13 cellular contexts compared by ENCODE assay signal in the genomic region with DNA sequence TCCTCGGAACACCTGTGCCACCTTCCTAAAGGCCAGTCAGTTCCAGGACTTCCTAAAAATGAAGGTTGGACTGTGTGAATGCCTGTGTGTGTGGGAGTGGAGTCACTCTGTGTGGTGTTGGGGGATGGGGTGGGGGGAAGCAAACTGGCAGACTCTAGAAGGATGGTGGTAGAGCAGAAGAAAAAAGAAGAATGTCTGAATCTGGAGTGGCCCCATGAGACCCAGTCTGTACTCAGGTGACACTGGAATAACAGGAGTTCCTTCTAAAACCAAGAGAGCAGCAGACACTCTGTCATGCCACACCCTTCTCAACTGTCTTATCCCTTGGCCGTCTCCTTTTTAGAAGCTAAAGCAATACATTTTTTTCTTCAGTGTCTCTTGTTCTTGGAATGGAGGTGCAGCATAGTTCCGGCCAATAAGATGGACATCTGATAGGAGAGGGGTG.
DNase-seq lines count a peak whose midpoint lies in the region; ATAC-seq and TF ChIP-seq lines count a peak whose summit lies in the region.
"Had no signal": no experiment of that assay in that cellular context is flagged by ENCODE, and none has a peak within 500 bp of the region (broad histone marks: within the 10 kb centered on the region; RNA-seq: fewer than 3 reads in every experiment).

No MANE protein-coding gene starts in this region.

- TF ChIP-seq EP300 in tibial nerve (IDR thresholded peaks at IDR 0.05): no peak

- 77 to 79% methylated on average over 3 of the region's 3 CpGs for WGBS in tibial nerve, 2 donors

- ATAC-seq in activated T-cell treated with anti-CD3 and anti-CD28 coated beads, Interleukin-2, amount 50 U/mL, for 4 hours: no peak
- ATAC-seq in T-cell (replicated peaks in 1 of 4) (no peak), HG02623 (IDR thresholded peaks at IDR 0.05; ENCODE audit: unreplicated experiment) (no peak)

- TF ChIP-seq POLR2A in tibial nerve (IDR thresholded peaks at IDR 0.05): no peak

- H3K4me1 ChIP-seq in fibroblast of lung (ENCODE audit: control insufficient read depth, extremely low read depth, insufficient read depth, low read length) (peaks cover 39% of the 10 kb centered on the region), tibial nerve (peaks cover 0 to 84% (median 53%) of the 10 kb centered on the region in 4 donors), MM.1S (ENCODE audit: low read length) (peaks cover 52% of the 10 kb centered on the region)

- peaks cover 93% of the 10 kb centered on the region for H3K4me1 Mint-ChIP-seq in activated T-cell treated with anti-CD3 and anti-CD28 coated beads, Interleukin-2, amount 50 U/mL, for 24 hours (ENCODE audit: low read depth)
- H3K4me1 Mint-ChIP-seq in activated T-cell treated with anti-CD3 and anti-CD28 coated beads, Interleukin-2, amount 50 U/mL, for 4 hours (ENCODE audit: low read depth): peaks cover 93% of the 10 kb centered on the region
- H3K4me1 Mint-ChIP-seq in T-cell: peaks cover 91 to 95% (median 94%) of the 10 kb centered on the region in 3 donors

- peaks cover 25% of the 10 kb centered on the region for H3K79me2 ChIP-seq in fibroblast of lung (ENCODE audit: control insufficient read depth, insufficient read depth, low read length)
- H3K79me2 ChIP-seq in MM.1S (ENCODE audit: low read length): peaks cover 66% of the 10 kb centered on the region

- H3K4me2 ChIP-seq in fibroblast of lung (ENCODE audit: extremely low read depth, insufficient read depth, low read length) (no peak overlapping the region), MM.1S (ENCODE audit: low read depth, low read length) (no peak overlapping the region)

- no peaks in the 10 kb centered on the region for H3K9me3 Mint-ChIP-seq in activated T-cell treated with anti-CD3 and anti-CD28 coated beads, Interleukin-2, amount 50 U/mL, for 24 hours
- no peaks in the 10 kb centered on the region for H3K9me3 Mint-ChIP-seq in activated T-cell treated with anti-CD3 and anti-CD28 coated beads, Interleukin-2, amount 50 U/mL, for 4 hours
- no peaks in the 10 kb centered on the region for H3K9me3 Mint-ChIP-seq in T-cell

- no peaks in the 10 kb centered on the region for H3K9me3 ChIP-seq in fibroblast of lung (ENCODE audit: control insufficient read depth, insufficient read depth, low read depth, low read length)
- no peaks in the 10 kb centered on the region for H3K9me3 ChIP-seq in tibial nerve
- no peaks in the 10 kb centered on the region for H3K9me3 ChIP-seq in MM.1S (replicated peaks; ENCODE audit: insufficient read depth, low read length)

- H4K20me1 ChIP-seq in fibroblast of lung (ENCODE audit: control insufficient read depth, extremely low read depth, insufficient read depth, low read length) (no peaks in the 10 kb centered on the region), MM.1S (ENCODE audit: insufficient read depth, low read length) (no peaks in the 10 kb centered on the region)

- peak overlapping the region; percentile 94 for H3K27ac Mint-ChIP-seq in activated T-cell treated with anti-CD3 and anti-CD28 coated beads, Interleukin-2, amount 50 U/mL, for 24 hours
- peak overlapping the region; percentile 100 for H3K27ac Mint-ChIP-seq in T-cell

- H3K27ac ChIP-seq in fibroblast of lung (ENCODE audit: insufficient read depth, low read length): peak overlapping the region; percentile 6
- peak overlapping the region in 3 of 4 donors; percentile 67 to 69 (median 67) for H3K27ac ChIP-seq in tibial nerve
- H3K27ac ChIP-seq in MM.1S (ENCODE audit: low read length): no peak overlapping the region

- DNase-seq in activated T-cell treated with anti-CD3 and anti-CD28 coated beads, Interleukin-2, amount 50 U/mL, for 24 hours: no peak
- no peak for DNase-seq in activated T-cell treated with anti-CD3 and anti-CD28 coated beads, Interleukin-2, amount 50 U/mL, for 4 hours
- DNase-seq in T-cell (no peak), fibroblast of lung (ENCODE audit: low read depth in 2 of 2) (no peak), tibial nerve (ENCODE audit: low spot score in 2 of 2) (no peak), MM.1S (no peak), activated gamma-delta T cell (lab: John Stamatoyannopoulos, UW) (no peak)
- DNase-seq: kidney; NCI-H774; occipital lobe; stimulated activated CD4-positive, alpha-beta T cell treated with anti-CD3 and anti-CD28 coated beads, Interleukin-2, amount 100 ng/mL, for 48 hours; T1000 had no signal

- no peaks in the 10 kb centered on the region for H3K36me3 ChIP-seq in fibroblast of lung (ENCODE audit: control insufficient read depth, insufficient read depth, low read length)
- no peaks in the 10 kb centered on the region for H3K36me3 ChIP-seq in tibial nerve
- H3K36me3 ChIP-seq in MM.1S (replicated peaks; ENCODE audit: insufficient read depth, low read length): no peaks in the 10 kb centered on the region

- peaks cover 26% of the 10 kb centered on the region for H3F3A ChIP-seq in MM.1S (ENCODE audit: insufficient read depth, low read length)

- H3K27me3 Mint-ChIP-seq in activated T-cell treated with anti-CD3 and anti-CD28 coated beads, Interleukin-2, amount 50 U/mL, for 24 hours: no peaks in the 10 kb centered on the region
- no peaks in the 10 kb centered on the region for H3K27me3 Mint-ChIP-seq in activated T-cell treated with anti-CD3 and anti-CD28 coated beads, Interleukin-2, amount 50 U/mL, for 4 hours (ENCODE audit: low read depth)
- no peaks in the 10 kb centered on the region for H3K27me3 Mint-ChIP-seq in T-cell

- CTCF ChIA-PET in T-cell (lab: Charles Lee): interaction anchor here in 1 of 2 donors (0.7 kb wide), 2 partner anchors 78 to 83 kb away, joined by 3 to 4 read pairs; partner anchors contain the start of gene MAML2

- H3K9me2 ChIP-seq in MM.1S (replicated peaks; ENCODE audit: insufficient read depth, low read length): no peaks in the 10 kb centered on the region

- H3K36me3 Mint-ChIP-seq in activated T-cell treated with anti-CD3 and anti-CD28 coated beads, Interleukin-2, amount 50 U/mL, for 24 hours (ENCODE audit: low read depth): peaks cover 54% of the 10 kb centered on the region
- peaks cover 25% of the 10 kb centered on the region for H3K36me3 Mint-ChIP-seq in activated T-cell treated with anti-CD3 and anti-CD28 coated beads, Interleukin-2, amount 50 U/mL, for 4 hours (ENCODE audit: insufficient read depth)
- H3K36me3 Mint-ChIP-seq in T-cell: peaks cover 12% of the 10 kb centered on the region

- H2AFZ ChIP-seq in fibroblast of lung (ENCODE audit: low read length) (no peak overlapping the region), MM.1S (ENCODE audit: low read length) (no peak overlapping the region)

- H3K4me3 ChIP-seq in fibroblast of lung (replicated peaks in 1 of 4; ENCODE audit: control extremely low read depth in 1 of 4, insufficient read depth in 1 of 4, low read depth in 3 of 4, low read length in 4 of 4) (no peak overlapping the region), tibial nerve (no peak overlapping the region), MM.1S (ENCODE audit: low read length) (no peak overlapping the region)

- H3K27me3 ChIP-seq in fibroblast of lung (ENCODE audit: control insufficient read depth, insufficient read depth, low read length): no peaks in the 10 kb centered on the region
- H3K27me3 ChIP-seq in tibial nerve: no peaks in the 10 kb centered on the region
- H3K27me3 ChIP-seq in MM.1S (replicated peaks; ENCODE audit: insufficient read depth, low read length): no peaks in the 10 kb centered on the region

- TF ChIP-seq CTCF in fibroblast of lung (conservative IDR thresholded peaks at IDR 0.05 in 1 of 2, IDR thresholded peaks at IDR 0.05 in 1 of 2; ENCODE audit: low read depth in 1 of 2, low read length in 2 of 2) (no peak), tibial nerve (IDR thresholded peaks at IDR 0.05) (no peak), MM.1S (IDR thresholded peaks at IDR 0.05; ENCODE audit: low read length) (no peak)

- H3K9ac ChIP-seq in fibroblast of lung (ENCODE audit: insufficient read depth, low read length): no peak overlapping the region
- no peak overlapping the region for H3K9ac ChIP-seq in MM.1S (ENCODE audit: low read length)

- H3K4me3 Mint-ChIP-seq in activated T-cell treated with anti-CD3 and anti-CD28 coated beads, Interleukin-2, amount 50 U/mL, for 24 hours: no peak overlapping the region
- no peak overlapping the region for H3K4me3 Mint-ChIP-seq in activated T-cell treated with anti-CD3 and anti-CD28 coated beads, Interleukin-2, amount 50 U/mL, for 4 hours
- peak overlapping the region in 1 of 3 donors; percentile 73 for H3K4me3 Mint-ChIP-seq in T-cell

- POLR2A ChIA-PET in T-cell (lab: Charles Lee): interaction anchor here in 1 of 2 donors (1.0 kb wide), 1 partner anchor 16 kb away, joined by 8 read pairs; no protein-coding TSS in a partner anchor
